In the genomic region with DNA sequence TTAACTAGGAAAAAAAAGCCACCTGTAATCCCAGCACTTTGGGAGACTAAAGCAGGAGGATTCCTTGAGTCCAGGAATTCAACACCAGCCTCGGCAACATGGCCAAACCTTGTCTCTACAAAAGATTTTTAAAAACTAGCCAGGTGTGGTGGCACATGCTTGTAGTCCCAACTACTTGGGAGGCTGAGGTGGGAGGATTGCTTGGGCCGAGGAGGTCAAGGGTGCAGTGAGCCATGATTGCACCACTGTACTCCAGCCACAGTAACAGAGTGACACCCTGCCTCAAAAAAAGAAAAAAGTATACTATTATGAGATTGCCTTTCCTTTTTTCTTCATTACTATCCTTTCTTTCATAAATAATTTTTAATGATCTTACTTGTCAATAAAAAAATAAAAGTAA, we compare ENCODE assay signal across 26 cellular contexts. TPM values are rescaled to one million over a fixed set of nuclear protein-coding genes. Genes with fewer than 3 reads are reported as not detected.
DNase-seq lines count a peak whose midpoint lies in the region; ATAC-seq, FAIRE-seq and TF ChIP-seq lines count a peak whose summit lies in the region.
"Had no signal": no experiment of that assay in that cellular context is flagged by ENCODE, and none has a peak within 500 bp of the region (broad histone marks: within the 10 kb centered on the region; RNA-seq: fewer than 3 reads in every experiment).

No MANE protein-coding gene starts in this region.

- DNase-seq in left ventricle myocardium inferior (no peak), right atrium auricular region (ENCODE audit: low spot score) (no peak), K562 (ENCODE audit: extremely low read depth in 1 of 4, low spot score in 3 of 4) (no peak), gastrocnemius medialis (no peak), occipital lobe (lab: John Stamatoyannopoulos, UW) (no peak), testis (no peak)
- DNase-seq: ACHN; AML-193; BE2C; CD4-positive, alpha-beta T cell; CD8-positive, alpha-beta memory T cell; DMS 273 treated with DMSO at 0.1 percent for 48 hours; DMS79; EL; GDM1; GM23248; H7; HCEC 1CT had no signal

- ATAC-seq in K562 (0 out of 3 replicates have a peak, but pooled peaks have one; percentile 20), gastrocnemius medialis (no peak)
- ATAC-seq: A549, GM12878 had no signal

- POLR2A ChIA-PET in K562 (lab: Yijun Ruan, JAX), result no interaction called here

- no peaks in the 10 kb centered on the region for H3K9me1 ChIP-seq in K562 (ENCODE audit: control insufficient read depth, insufficient read depth, low read length)

- no peak overlapping the region for H3K9ac ChIP-seq in K562 (ENCODE audit: insufficient read depth in 1 of 2, low read depth in 2 of 2, low read length in 2 of 2)
- H3K9ac ChIP-seq: BLaER1 treated with 17β-estradiol and CSF1 and Interleukin-3, amounts not matched to agents 10 nM and 100 nM; GM23248 had no signal

- H2AFZ ChIP-seq in K562 (ENCODE audit: low read depth, low read length), result no peak overlapping the region
- H2AFZ ChIP-seq: GM23248 had no signal

- no peak for TF ChIP-seq CTCF in left ventricle myocardium inferior (IDR thresholded peaks at IDR 0.05; ENCODE audit: borderline replicate concordance)
- no peak for TF ChIP-seq CTCF in right atrium auricular region (IDR thresholded peaks at IDR 0.05)
- TF ChIP-seq CTCF in K562 (IDR thresholded peaks at IDR 0.05 in 2 of 3, conservative IDR thresholded peaks at IDR 0.05 in 1 of 3; ENCODE audit: insufficient read depth in 2 of 3, low read depth in 1 of 3, low read length in 3 of 3), result no peak
- TF ChIP-seq CTCF in gastrocnemius medialis (IDR thresholded peaks at IDR 0.05 in 4 of 5, conservative IDR thresholded peaks at IDR 0.05 in 1 of 5), result no peak
- no peak for TF ChIP-seq CTCF in testis (IDR thresholded peaks at IDR 0.05)

- TF ChIP-seq POLR2A in K562 (conservative IDR thresholded peaks at IDR 0.05) (no peak), gastrocnemius medialis (IDR thresholded peaks at IDR 0.05) (no peak), testis (IDR thresholded peaks at IDR 0.05) (no peak)

- H3K27ac ChIP-seq in left ventricle myocardium inferior (replicated peaks), result peak overlapping the region; percentile 47
- H3K27ac ChIP-seq in right atrium auricular region, result no peak overlapping the region
- no peak overlapping the region for H3K27ac ChIP-seq in K562 (ENCODE audit: extremely low read depth, low read depth, low read length)
- H3K27ac ChIP-seq in gastrocnemius medialis, result peak overlapping the region; percentile 55 to 99 (median 76)
- no peak overlapping the region for H3K27ac ChIP-seq in testis
- H3K27ac ChIP-seq: 22Rv1; A549; BLaER1 treated with 17β-estradiol and CSF1 and Interleukin-3, amounts not matched to agents 10 nM and 100 nM; GM23248 had no signal

- H3K27me3 ChIP-seq in left ventricle myocardium inferior (ENCODE audit: low read depth) (no peaks in the 10 kb centered on the region), right atrium auricular region (no peaks in the 10 kb centered on the region), K562 (ENCODE audit: control insufficient read depth in 2 of 2, insufficient read depth in 2 of 2, low read length in 2 of 2) (no peaks in the 10 kb centered on the region), gastrocnemius medialis (no peaks in the 10 kb centered on the region), testis (no peaks in the 10 kb centered on the region)
- H3K27me3 ChIP-seq: BE2C; BLaER1 treated with 17β-estradiol and CSF1 and Interleukin-3, amounts not matched to agents 10 nM and 100 nM had no signal

- no peak for TF ChIP-seq EP300 in K562 (IDR thresholded peaks at IDR 0.05; ENCODE audit: low read length)

- in situ Hi-C loops in K562 (cut with MboI), result no loop called here
- in situ Hi-C loops in gastrocnemius medialis (cut with MboI; ENCODE audit: low sequenced_read_pairs in 4 of 4), result no loop called here

- H3K36me3 ChIP-seq in left ventricle myocardium inferior (peaks cover 5% of the 10 kb centered on the region), right atrium auricular region (no peaks in the 10 kb centered on the region), K562 (ENCODE audit: control insufficient read depth, insufficient read depth, low read length) (peaks cover 25% of the 10 kb centered on the region; the same call in 2 of the 3 replicates), gastrocnemius medialis (no peaks in the 10 kb centered on the region), testis (ENCODE audit: low read depth, missing control alignments) (no peaks in the 10 kb centered on the region)

- FAIRE-seq in K562 (lab: Jason Lieb, UNC), result no peak
- FAIRE-seq: D721Med, GM12878, GM19239, H1 had no signal

- CTCF ChIA-PET in K562 (lab: Yijun Ruan, JAX; ENCODE audit: low intra/inter-chr PET ratio), result no interaction called here

- no peak overlapping the region for H3K4me2 ChIP-seq in K562 (ENCODE audit: insufficient read depth, low read length)
- H3K4me2 ChIP-seq: A549; BLaER1 treated with 17β-estradiol and CSF1 and Interleukin-3, amounts not matched to agents 10 nM and 100 nM had no signal

- 71% methylated on average over 2 of the region's 2 CpGs for WGBS in K562 (ENCODE audit: insufficient coverage, low coverage, missing lambda C conversion rate)
- 47 to 89% methylated on average over 2 of the region's 2 CpGs for WGBS in testis, 2 donors

- H4K20me1 ChIP-seq in K562 (replicated peaks; ENCODE audit: control insufficient read depth, insufficient read depth, low read length), result no peaks in the 10 kb centered on the region

- 0 out of 3 replicates have a peak, but pooled peaks cover 2% of the 10 kb centered on the region for H3K79me2 ChIP-seq in K562 (ENCODE audit: control insufficient read depth, insufficient read depth, low read length)

- H3K9me3 ChIP-seq in left ventricle myocardium inferior (replicated peaks) (no peaks in the 10 kb centered on the region), right atrium auricular region (no peaks in the 10 kb centered on the region), K562 (replicated peaks; ENCODE audit: control insufficient read depth, insufficient read depth, low read depth, low read length) (no peaks in the 10 kb centered on the region), gastrocnemius medialis (no peaks in the 10 kb centered on the region), testis (no peaks in the 10 kb centered on the region)
- H3K9me3 ChIP-seq: A549; BE2C; BLaER1 treated with 17β-estradiol and CSF1 and Interleukin-3, amounts not matched to agents 10 nM and 100 nM had no signal

- intact Hi-C loops in left ventricle myocardium inferior (cut with micrococcal nuclease) (no loop called here), K562 (cut with micrococcal nuclease) (no loop called here), gastrocnemius medialis (cut with DNase I; ENCODE audit: low total_unique reads) (no loop called here), testis (cut with DNase I; ENCODE audit: low total_unique reads) (no loop called here)

- TF ChIP-seq RAD21 in K562 (CRISPR knock-in tag; conservative IDR thresholded peaks at IDR 0.05 in 1 of 2, IDR thresholded peaks at IDR 0.05 in 1 of 2), result no peak

- H3K4me3 ChIP-seq in left ventricle myocardium inferior (no peak overlapping the region), right atrium auricular region (no peak overlapping the region), K562 (no peak overlapping the region), gastrocnemius medialis (no peak overlapping the region), testis (no peak overlapping the region)
- H3K4me3 ChIP-seq: A549; BLaER1 treated with 17β-estradiol and CSF1 and Interleukin-3, amounts not matched to agents 10 nM and 100 nM; GM12878; GM23248 had no signal

- H3K4me1 ChIP-seq in left ventricle myocardium inferior (peaks cover 91% of the 10 kb centered on the region), right atrium auricular region (peaks cover 0 to 15% of the 10 kb centered on the region in 2 donors), K562 (replicated peaks in 1 of 2; ENCODE audit: control insufficient read depth in 2 of 2, insufficient read depth in 2 of 2, low read length in 2 of 2) (no peaks in the 10 kb centered on the region), gastrocnemius medialis (peaks cover 52 to 56% of the 10 kb centered on the region in 2 donors), testis (no peaks in the 10 kb centered on the region)
- H3K4me1 ChIP-seq: BE2C had no signal

- BruUV-seq in K562 (replicated peaks; lab: Mats Ljungman, UMichigan), result no TSS peak

RNA-seq across cellular contexts. Expression of a gene that starts 45.8 kb away (rescaled TPM):
- total RNA-seq in left ventricle myocardium inferior, result 136 TPM
- total RNA-seq in right atrium auricular region, result 100 to 1,000 TPM in 1 of 2 donors, 10 to 100 TPM in 1; 79.5 to 127 TPM
- total RNA-seq in K562 (2011; cell fraction: chromatin; rRNA removed; ENCODE audit: low replicate concordance), result 49.3 and 127 TPM in 2 replicates
- 32.2 and 37.4 TPM in 2 replicates for total RNA-seq in K562 (2011; cell fraction: nucleolus; rRNA removed)
- 56.7 and 64.2 TPM in 2 replicates for total RNA-seq in K562 (2011; cell fraction: nucleoplasm; rRNA removed)
- total RNA-seq in K562 (2014; rRNA removed), result 9.5 and 10.2 TPM in 2 replicates
- 20.6 and 21.8 TPM in 2 replicates for total RNA-seq in K562 (2014; rRNA removed; fragmentation: Illumina TruSeq; extraction: Trizol)
- total RNA-seq in K562 (2015; rRNA removed; fragmentation: Illumina TruSeq; extraction: Trizol), result 12.0 and 12.4 TPM in 2 replicates
- 17.7 and 19.7 TPM in 2 replicates for total RNA-seq in K562 (2021)
- 17.6 and 21.3 TPM in 2 replicates for polyA plus RNA-seq in K562 (2011; rRNA removed)
- 9.8 and 13.5 TPM in 2 replicates for polyA plus RNA-seq in K562 (2011; cell fraction: cytosol; rRNA removed)
- polyA plus RNA-seq in K562 (2011; cell fraction: nucleus; rRNA removed), result 33.8 and 38.5 TPM in 2 replicates
- polyA plus RNA-seq in K562 (2012), result 11.6 and 13.2 TPM in 2 replicates
- 9.3 and 13.2 TPM in 2 replicates for polyA plus RNA-seq in K562 (2014; fragmentation: Illumina TruSeq; extraction: Trizol)
- polyA plus RNA-seq in K562 (2014; fragmentation: Nextera tagmentation; extraction: Ambion mirVana), result 10 to 100 TPM in 1 of 2 experiments, 1 to 10 TPM in 1; 7.4 to 10.2 TPM
- 11.0 and 12.2 TPM in 2 replicates for polyA plus RNA-seq in K562 (2014; rRNA removed)
- 49.0 and 67.5 TPM in 2 replicates for polyA minus RNA-seq in K562 (2011; rRNA and poly(A)+ RNA removed)
- polyA minus RNA-seq in K562 (2011; cell fraction: cytosol; rRNA and poly(A)+ RNA removed), result 12.2 and 17.7 TPM in 2 replicates
- 45.2 and 47.7 TPM in 2 replicates for polyA minus RNA-seq in K562 (2011; cell fraction: nucleus; rRNA and poly(A)+ RNA removed)
- 100 to 1,000 TPM in 2 of 4 donors, 10 to 100 TPM in 2; 97.8 to 109 (median 102) TPM for total RNA-seq in gastrocnemius medialis
- 87.3 TPM for total RNA-seq in occipital lobe
- 10 to 100 TPM; 52.9 to 64.4 TPM for total RNA-seq in testis
- polyA plus RNA-seq in testis (ENCODE audit: insufficient read depth, low read depth, low replicate concordance), result 29.4 TPM

RNA-seq across cellular contexts. Expression of a gene that starts 55.1 kb away (rescaled TPM):
- 0.08 TPM for total RNA-seq in left ventricle myocardium inferior
- total RNA-seq in right atrium auricular region, result under 1 TPM in 1 of 2 donors, not detected in 1; 0.12 TPM
- total RNA-seq in K562 (2011; cell fraction: chromatin; rRNA removed; ENCODE audit: low replicate concordance), result not detected in 2 replicates
- not detected in 2 replicates for total RNA-seq in K562 (2011; cell fraction: nucleolus; rRNA removed)
- total RNA-seq in K562 (2011; cell fraction: nucleoplasm; rRNA removed), result 0.23 TPM in 1 of 2 replicates, not detected in the other
- total RNA-seq in K562 (2014; rRNA removed), result not detected in 2 replicates
- not detected in 2 replicates for total RNA-seq in K562 (2014; rRNA removed; fragmentation: Illumina TruSeq; extraction: Trizol)
- total RNA-seq in K562 (2015; rRNA removed; fragmentation: Illumina TruSeq; extraction: Trizol), result not detected in 2 replicates
- total RNA-seq in K562 (2021), result not detected in 2 replicates
- not detected in 2 replicates for polyA plus RNA-seq in K562 (2011; rRNA removed)
- polyA plus RNA-seq in K562 (2011; cell fraction: cytosol; rRNA removed), result not detected in 2 replicates
- polyA plus RNA-seq in K562 (2011; cell fraction: nucleus; rRNA removed), result not detected in 2 replicates
- 0.06 TPM in 1 of 2 replicates, not detected in the other for polyA plus RNA-seq in K562 (2012)
- not detected in 2 replicates for polyA plus RNA-seq in K562 (2014; fragmentation: Illumina TruSeq; extraction: Trizol)
- under 1 TPM in 1 of 2 experiments, not detected in 1; 0.08 TPM for polyA plus RNA-seq in K562 (2014; fragmentation: Nextera tagmentation; extraction: Ambion mirVana)
- not detected in 2 replicates for polyA plus RNA-seq in K562 (2014; rRNA removed)
- polyA minus RNA-seq in K562 (2011; rRNA and poly(A)+ RNA removed), result not detected in 2 replicates
- polyA minus RNA-seq in K562 (2011; cell fraction: cytosol; rRNA and poly(A)+ RNA removed), result not detected in 2 replicates
- not detected in 2 replicates for polyA minus RNA-seq in K562 (2011; cell fraction: nucleus; rRNA and poly(A)+ RNA removed)
- under 1 TPM in 1 of 4 donors, not detected in 3; 0.61 TPM for total RNA-seq in gastrocnemius medialis
- 0.16 TPM for total RNA-seq in occipital lobe
- 10 to 100 TPM; 26.0 to 43.5 TPM for total RNA-seq in testis
- polyA plus RNA-seq in testis (ENCODE audit: insufficient read depth, low read depth, low replicate concordance), result 29.0 TPM
- total RNA-seq: CD4-positive, alpha-beta T cell; CD8-positive, alpha-beta memory T cell; GM12878; GM23248; H1 had no signal
- polyA plus RNA-seq: CD14-positive monocyte; CD8-positive, alpha-beta memory T cell; GM23248 had no signal

Comparison
In these comparisons a context has a peak if more than half of its experiments do, and no peak if none do; other contexts are left out.
1. H3K27ac ChIP-seq: peak in left ventricle myocardium inferior (single experiment) and gastrocnemius medialis (4 of 4); none in right atrium auricular region (0 of 2), K562 (single experiment) and testis (0 of 2).
2. RNA of a gene that starts 55.1 kb away (total RNA-seq): 26.0 to 43.5 TPM in testis; 0.16 TPM in occipital lobe (single experiment), 0.12 TPM in right atrium auricular region, 0.08 TPM in left ventricle myocardium inferior (single experiment), 0.61 TPM in gastrocnemius medialis and 0.23 TPM in K562; every median in the first group is over 10 times any median in the second.